In genomic region chr5:125518169-125518568, GRCh38 we compare ENCODE assay signal across 10 cellular contexts.
"Had no signal": no experiment of that assay in that cellular context is flagged by ENCODE, and none has a peak within 500 bp of the region (broad histone marks: within the 10 kb centered on the region; RNA-seq: fewer than 3 reads in every experiment).

No MANE protein-coding gene starts in this region.

- FAIRE-seq: HTR-8/SVneo, K562 had no signal

- ATAC-seq: HCT116, K562 had no signal

- H3K9ac ChIP-seq: GM23248 had no signal

- H3K4me3 ChIP-seq: GM23248, HAP-1, K562 had no signal

- H3K27ac ChIP-seq: GM23248 had no signal

- H3K9me3 ChIP-seq: HAP-1 had no signal

- H3K36me3 ChIP-seq: HAP-1 had no signal

- DNase-seq: GM23248, GOT3, H7, HFFc6, IMR-90, KG1 had no signal

- H2AFZ ChIP-seq: GM23248 had no signal
